In genomic region chr19:877992-878660, GRCh38 we compare ENCODE assay signal across 11 cellular contexts. TPM values are rescaled to one million over a fixed set of nuclear protein-coding genes. Genes with fewer than 3 reads are reported as not detected.
"Had no signal": no experiment of that assay in that cellular context is flagged by ENCODE, and none has a peak within 500 bp of the region (broad histone marks: within the 10 kb centered on the region; RNA-seq: fewer than 3 reads in every experiment).

No MANE protein-coding gene starts in this region.

RNA-seq across cellular contexts. Expression of gene RNU6-9, which starts 15.2 kb away (rescaled TPM):
- total RNA-seq: OCI-LY7, PC-3, PC-9, Peyer's patch, Right ventricle myocardium inferior, Right ventricle myocardium superior, RPMI7951, SJCRH30, SJSA1, SK-MEL-5 had no signal
- polyA plus RNA-seq: SK-N-SH had no signal

RNA-seq across cellular contexts. Expression of gene ELANE, which starts 26.0 kb away (rescaled TPM):
- total RNA-seq: OCI-LY7, PC-3, PC-9, Peyer's patch, RPMI7951, SJCRH30, SJSA1, SK-MEL-5 had no signal
- polyA plus RNA-seq: SK-N-SH had no signal
